In the genomic region with DNA sequence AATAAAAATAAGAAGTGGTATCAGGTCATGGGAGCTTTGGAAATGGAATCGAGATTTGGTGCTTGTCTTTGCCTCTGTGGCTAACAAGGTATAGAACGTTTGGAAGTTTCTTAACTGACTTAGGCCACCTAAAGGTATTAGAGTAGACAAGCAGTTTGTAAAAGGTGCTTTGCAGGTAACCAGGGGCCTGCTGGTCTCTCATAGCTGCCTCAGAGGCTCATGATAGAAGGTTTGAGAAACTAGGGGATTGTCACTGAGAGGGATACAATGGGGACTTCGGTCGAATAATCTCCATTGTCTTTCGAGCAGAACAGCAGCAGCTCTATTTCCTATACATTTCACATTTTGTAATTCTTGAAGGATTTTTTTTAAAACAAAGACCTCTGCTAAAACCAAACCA, we compare ENCODE assay signal across 20 cellular contexts. TPM values are rescaled to one million over a fixed set of nuclear protein-coding genes. Genes with fewer than 3 reads are reported as not detected.
DNase-seq lines count a peak whose midpoint lies in the region; ATAC-seq, FAIRE-seq and TF ChIP-seq lines count a peak whose summit lies in the region.
"Had no signal": no experiment of that assay in that cellular context is flagged by ENCODE, and none has a peak within 500 bp of the region (broad histone marks: within the 10 kb centered on the region; RNA-seq: fewer than 3 reads in every experiment).

No MANE protein-coding gene starts in this region.

- SMC1A ChIA-PET in GM12878 (lab: Charles Lee; ENCODE audit: uncharacterized antibody, unreplicated experiment): interaction anchor here (0.7 to 5.8 kb wide), 19 partner anchors 10 to 196 kb away, joined by 3 to 100 read pairs (median 6); partner anchors contain the start of gene C21orf91

- no peaks in the 10 kb centered on the region for H3K27me3 ChIP-seq in OCI-LY3 (ENCODE audit: low read depth, low read length)
- H3K27me3 ChIP-seq in GM12878 (replicated peaks in 1 of 2; ENCODE audit: control insufficient read depth in 2 of 2, insufficient read depth in 2 of 2, low read length in 1 of 2): no peaks in the 10 kb centered on the region
- no peaks in the 10 kb centered on the region for H3K27me3 ChIP-seq in SJCRH30
- no peaks in the 10 kb centered on the region for H3K27me3 ChIP-seq in left ventricle myocardium inferior (ENCODE audit: low read depth)
- H3K27me3 ChIP-seq: body of pancreas, gastrocnemius medialis had no signal

- POLR2A ChIA-PET in GM12878 (lab: Charles Lee): interaction anchor here (0.9 to 2.3 kb wide), 6 partner anchors 10 to 170 kb away, joined by 3 to 13 read pairs (median 5); partner anchors contain the start of gene C21orf91

- peaks cover 9% of the 10 kb centered on the region for H3K36me3 Mint-ChIP-seq in activated naive CD4-positive, alpha-beta T cell treated with anti-CD3 and anti-CD28 coated beads, Interleukin-2, amount 50 U/mL, for 24 hours
- H3K36me3 Mint-ChIP-seq in activated naive CD4-positive, alpha-beta T cell treated with anti-CD3 and anti-CD28 coated beads, Interleukin-2, amount 50 U/mL, for 72 hours: peaks cover 9 to 17% of the 10 kb centered on the region in 2 donors
- H3K36me3 Mint-ChIP-seq in stimulated activated effector memory CD8-positive, alpha-beta T cell treated with anti-CD3 and anti-CD28 coated beads, Interleukin-12 subunit alpha, Interleukin-12 subunit beta, amount 100 ng/mL, for 72 hours: peaks cover 14% of the 10 kb centered on the region

- H4K20me1 ChIP-seq in OCI-LY3 (ENCODE audit: insufficient read depth, low read length) (no peaks in the 10 kb centered on the region), GM12878 (ENCODE audit: control insufficient read depth, insufficient read depth) (no peaks in the 10 kb centered on the region)

- H3K9me3 ChIP-seq in OCI-LY3 (ENCODE audit: insufficient read depth, low read length) (peaks cover 12% of the 10 kb centered on the region; the same call in 1 of the 2 replicates), GM12878 (replicated peaks; ENCODE audit: control insufficient read depth, insufficient read depth, low read length) (peaks cover 2% of the 10 kb centered on the region; the same call in 2 of the 3 replicates), SJCRH30 (replicated peaks) (no peaks in the 10 kb centered on the region), left ventricle myocardium inferior (replicated peaks) (no peaks in the 10 kb centered on the region)
- H3K9me3 ChIP-seq: body of pancreas, gastrocnemius medialis had no signal

- H3K4me1 ChIP-seq in OCI-LY3 (ENCODE audit: low read length): peaks cover 87% of the 10 kb centered on the region
- H3K4me1 ChIP-seq in GM12878 (ENCODE audit: control insufficient read depth, insufficient read depth, low read length): peaks cover 63% of the 10 kb centered on the region
- no peaks in the 10 kb centered on the region for H3K4me1 ChIP-seq in SJCRH30
- H3K4me1 ChIP-seq in left ventricle myocardium inferior: no peaks in the 10 kb centered on the region
- H3K4me1 ChIP-seq: body of pancreas, gastrocnemius medialis had no signal

- H3K27ac Mint-ChIP-seq in activated naive CD4-positive, alpha-beta T cell treated with anti-CD3 and anti-CD28 coated beads, Interleukin-2, amount 50 U/mL, for 24 hours: peak overlapping the region; percentile 96
- peak overlapping the region in 1 of 2 donors; percentile 1 for H3K27ac Mint-ChIP-seq in activated naive CD4-positive, alpha-beta T cell treated with anti-CD3 and anti-CD28 coated beads, Interleukin-2, amount 50 U/mL, for 72 hours
- H3K27ac Mint-ChIP-seq in stimulated activated effector memory CD8-positive, alpha-beta T cell treated with anti-CD3 and anti-CD28 coated beads, Interleukin-12 subunit alpha, Interleukin-12 subunit beta, amount 100 ng/mL, for 72 hours: peak overlapping the region; percentile 4
- H3K27ac Mint-ChIP-seq: dendritic cell treated with granulocyte-macrophage colony-stimulating factor and Interleukin-4, amounts not matched to agents 40 ng/mL and 50 ng/mL, for 4 days had no signal

- BruUV-seq in GM12878 (replicated peaks; lab: Mats Ljungman, UMichigan): no TSS peak

- no peaks in the 10 kb centered on the region for H3K79me2 ChIP-seq in OCI-LY3 (ENCODE audit: low read length)
- H3K79me2 ChIP-seq in GM12878 (ENCODE audit: control insufficient read depth, insufficient read depth, low read length): no peaks in the 10 kb centered on the region

- peak overlapping the region; percentile 67 for H3K4me3 Mint-ChIP-seq in activated naive CD4-positive, alpha-beta T cell treated with anti-CD3 and anti-CD28 coated beads, Interleukin-2, amount 50 U/mL, for 24 hours
- peak overlapping the region; percentile 18 for H3K4me3 Mint-ChIP-seq in stimulated activated effector memory CD8-positive, alpha-beta T cell treated with anti-CD3 and anti-CD28 coated beads, Interleukin-12 subunit alpha, Interleukin-12 subunit beta, amount 100 ng/mL, for 72 hours
- H3K4me3 Mint-ChIP-seq: dendritic cell treated with granulocyte-macrophage colony-stimulating factor and Interleukin-4, amounts not matched to agents 40 ng/mL and 50 ng/mL, for 4 days had no signal

- H3K36me3 ChIP-seq in OCI-LY3 (replicated peaks; ENCODE audit: low read depth, low read length) (peaks cover 54% of the 10 kb centered on the region), GM12878 (ENCODE audit: control insufficient read depth in 2 of 2, insufficient read depth in 2 of 2, low read length in 1 of 2) (peaks cover 0 to 3% of the 10 kb centered on the region in 2 experiments; a peak in 2 of 4 replicates), SJCRH30 (peaks cover 10% of the 10 kb centered on the region), left ventricle myocardium inferior (peaks cover 18% of the 10 kb centered on the region)

- H3K27ac ChIP-seq in OCI-LY3 (ENCODE audit: low read length) (peak overlapping the region; percentile 93), GM12878 (ENCODE audit: control insufficient read depth, insufficient read depth) (peak overlapping the region; percentile 91), SJCRH30 (no peak overlapping the region), left ventricle myocardium inferior (replicated peaks) (no peak overlapping the region)
- H3K27ac ChIP-seq: body of pancreas, gastrocnemius medialis had no signal

- H2AFZ ChIP-seq in OCI-LY3 (ENCODE audit: low read depth, low read length) (no peak overlapping the region), GM12878 (ENCODE audit: control insufficient read depth, low read depth, low read length) (no peak overlapping the region)

- no peak for ATAC-seq in activated naive CD4-positive, alpha-beta T cell treated with anti-CD3 and anti-CD28 coated beads, Interleukin-2, amount 50 U/mL, for 72 hours
- ATAC-seq in GM12878: no peak
- ATAC-seq in stimulated activated effector memory CD8-positive, alpha-beta T cell treated with anti-CD3 and anti-CD28 coated beads, Interleukin-12 subunit alpha, Interleukin-12 subunit beta, amount 100 ng/mL, for 72 hours: no peak
- ATAC-seq: body of pancreas, gastrocnemius medialis, left colon had no signal

- intact Hi-C loops in GM12878 (cut with micrococcal nuclease; ENCODE audit: unreplicated experiment): loop anchor here (2.0 to 5.0 kb wide), 6 partner anchors 39 to 169 kb away; partner anchors contain the start of gene BTG3
- intact Hi-C loops in left ventricle myocardium inferior (cut with micrococcal nuclease): no loop called here

- no peak for TF ChIP-seq POLR2A in GM12878 (IDR thresholded peaks at IDR 0.05; ENCODE audit: low read depth, low read length)

- CTCF ChIA-PET in GM12878 (lab: Yijun Ruan, JAX): interaction anchor here (0.8 to 5.8 kb wide), 11 partner anchors 10 to 172 kb away, joined by 3 to 48 read pairs (median 3); partner anchors contain the start of gene C21orf91

- no peak for TF ChIP-seq EP300 in GM12878 (IDR thresholded peaks at IDR 0.05; ENCODE audit: borderline replicate concordance in 1 of 2, control insufficient read depth in 1 of 2, low read depth in 2 of 2, low read length in 2 of 2)

- in situ Hi-C loops in GM12878 (cut with MboI): loop anchor here (5.0 kb wide), 1 partner anchor 169 kb away; the partner anchor contains the start of gene BTG3

- H3K27me3 Mint-ChIP-seq in activated naive CD4-positive, alpha-beta T cell treated with anti-CD3 and anti-CD28 coated beads, Interleukin-2, amount 50 U/mL, for 24 hours: no peaks in the 10 kb centered on the region

- peaks cover 93% of the 10 kb centered on the region for H3K4me1 Mint-ChIP-seq in activated naive CD4-positive, alpha-beta T cell treated with anti-CD3 and anti-CD28 coated beads, Interleukin-2, amount 50 U/mL, for 24 hours
- peaks cover 82% of the 10 kb centered on the region for H3K4me1 Mint-ChIP-seq in stimulated activated effector memory CD8-positive, alpha-beta T cell treated with anti-CD3 and anti-CD28 coated beads, Interleukin-12 subunit alpha, Interleukin-12 subunit beta, amount 100 ng/mL, for 72 hours

- DNase-seq in activated naive CD4-positive, alpha-beta T cell treated with anti-CD3 and anti-CD28 coated beads, Interleukin-2, amount 50 U/mL, for 72 hours (ENCODE audit: low spot score in 2 of 2): no peak
- no peak for DNase-seq in GM12878 (ENCODE audit: low read depth, low spot score)
- no peak for DNase-seq in stimulated activated effector memory CD8-positive, alpha-beta T cell treated with anti-CD3 and anti-CD28 coated beads, Interleukin-12 subunit alpha, Interleukin-12 subunit beta, amount 100 ng/mL, for 72 hours (ENCODE audit: low spot score in 2 of 2)
- no peak for DNase-seq in SJCRH30
- DNase-seq in left ventricle myocardium inferior: no peak
- DNase-seq in AG08395 (ENCODE audit: low spot score): no peak
- DNase-seq: activated gamma-delta T cell; body of pancreas; gastrocnemius medialis; IMR-90; left colon; MV-4-11; NCI-H187 treated with DMSO at 0.1 percent for 48 hours; NCI-H510A; SHP77 treated with DMSO at 0.1 percent for 48 hours; stimulated activated CD4-positive, alpha-beta T cell treated with anti-CD3 and anti-CD28 coated beads, Interleukin-4, amount 100 ng/mL, for 24 hours had no signal

- H3K9ac ChIP-seq in OCI-LY3 (ENCODE audit: low read length) (peak overlapping the region; percentile 47; the same call in 1 of the 2 replicates), GM12878 (ENCODE audit: control insufficient read depth, insufficient read depth, low read length) (no peak overlapping the region)

- peak overlapping the region; percentile 50; the same call in 1 of the 2 replicates for H3K4me3 ChIP-seq in OCI-LY3 (ENCODE audit: low read length)
- H3K4me3 ChIP-seq in GM12878: no peak overlapping the region
- H3K4me3 ChIP-seq in SJCRH30: no peak overlapping the region
- no peak overlapping the region for H3K4me3 ChIP-seq in left ventricle myocardium inferior
- H3K4me3 ChIP-seq: body of pancreas, gastrocnemius medialis had no signal

- RAD21 ChIA-PET in GM12878 (lab: Charles Lee; ENCODE audit: unreplicated experiment): interaction anchor here (0.8 to 5.8 kb wide), 11 partner anchors 12 to 141 kb away, joined by 3 to 72 read pairs (median 7); partner anchors contain the start of gene C21orf91

- TF ChIP-seq CTCF in OCI-LY3 (IDR thresholded peaks at IDR 0.05; ENCODE audit: low read depth, low read length): no peak
- TF ChIP-seq CTCF in GM12878 (IDR thresholded peaks at IDR 0.05 in 2 of 3, conservative IDR thresholded peaks at IDR 0.05 in 1 of 3; ENCODE audit: control insufficient read depth in 2 of 3, extremely low read depth in 1 of 3, insufficient read depth in 1 of 3, low read depth in 3 of 3, low read length in 3 of 3): no peak
- TF ChIP-seq CTCF in left ventricle myocardium inferior (IDR thresholded peaks at IDR 0.05; ENCODE audit: borderline replicate concordance): no peak

- FAIRE-seq in GM12878 (lab: Jason Lieb, UNC): no peak
- FAIRE-seq: D721Med had no signal

- no peaks in the 10 kb centered on the region for H3K9me3 Mint-ChIP-seq in activated naive CD4-positive, alpha-beta T cell treated with anti-CD3 and anti-CD28 coated beads, Interleukin-2, amount 50 U/mL, for 24 hours
- no peaks in the 10 kb centered on the region for H3K9me3 Mint-ChIP-seq in activated naive CD4-positive, alpha-beta T cell treated with anti-CD3 and anti-CD28 coated beads, Interleukin-2, amount 50 U/mL, for 72 hours
- no peaks in the 10 kb centered on the region for H3K9me3 Mint-ChIP-seq in stimulated activated effector memory CD8-positive, alpha-beta T cell treated with anti-CD3 and anti-CD28 coated beads, Interleukin-12 subunit alpha, Interleukin-12 subunit beta, amount 100 ng/mL, for 72 hours
- H3K9me3 Mint-ChIP-seq: dendritic cell treated with granulocyte-macrophage colony-stimulating factor and Interleukin-4, amounts not matched to agents 40 ng/mL and 50 ng/mL, for 4 days had no signal

- H3K4me2 ChIP-seq in OCI-LY3 (ENCODE audit: low read length) (peak overlapping the region; percentile 77), GM12878 (ENCODE audit: control insufficient read depth, insufficient read depth) (peak overlapping the region; percentile 52)

- no peak for TF ChIP-seq RAD21 in GM12878 (IDR thresholded peaks at IDR 0.05; ENCODE audit: insufficient read depth, low read depth, low read length)

- 74% methylated on average over 5 of the region's 5 CpGs for WGBS in GM12878 (ENCODE audit: insufficient coverage, insufficient replicate concordance, low lambda C conversion rate, missing lambda C conversion rate)

RNA-seq across cellular contexts. Expression of gene C21orf91, which starts 37.6 kb away (rescaled TPM):
- 10 to 100 TPM; 14.4 to 24.4 TPM for total RNA-seq in activated naive CD4-positive, alpha-beta T cell treated with anti-CD3 and anti-CD28 coated beads, Interleukin-2, amount 50 U/mL, for 72 hours
- total RNA-seq in GM12878 (2013; cell fraction: nucleolus; rRNA removed): 143 and 151 TPM in 2 replicates
- 19.6 and 22.6 TPM in 2 replicates for total RNA-seq in GM12878 (2014; rRNA removed)
- 30.0 and 31.9 TPM in 2 replicates for total RNA-seq in GM12878 (2014; rRNA removed; fragmentation: Illumina TruSeq; extraction: Trizol)
- 35.4 and 35.7 TPM in 2 replicates for total RNA-seq in GM12878 (2021)
- 8.0 TPM for polyA plus RNA-seq in GM12878 (2011; ENCODE audit: low read depth)
- 40.3 and 73.5 TPM in 2 replicates for polyA plus RNA-seq in GM12878 (2011; rRNA removed)
- 13.5 and 14.6 TPM in 2 replicates for polyA plus RNA-seq in GM12878 (2011; cell fraction: cytosol; rRNA removed)
- 21.4 and 22.2 TPM in 2 replicates for polyA plus RNA-seq in GM12878 (2011; cell fraction: nucleus; rRNA removed)
- 11.7 and 15.0 TPM in 2 replicates for polyA plus RNA-seq in GM12878 (2012)
- 32.4 and 44.5 TPM in 2 replicates for polyA plus RNA-seq in GM12878 (2014; fragmentation: Illumina TruSeq; extraction: Trizol)
- polyA plus RNA-seq in GM12878 (2014; fragmentation: Nextera tagmentation; extraction: Ambion mirVana): 10 to 100 TPM in 1 of 2 experiments, 1 to 10 TPM in 1; 9.3 to 14.4 TPM
- 20.0 and 24.4 TPM in 2 replicates for polyA plus RNA-seq in GM12878 (2014; rRNA removed)
- polyA plus RNA-seq in GM12878 (2016; fragmentation: Nextera tagmentation; extraction: Ambion mirVana): 10 to 100 TPM; 29.5 to 36.0 TPM
- polyA minus RNA-seq in GM12878 (2011; rRNA and poly(A)+ RNA removed): 41.7 and 53.1 TPM in 2 replicates
- polyA minus RNA-seq in GM12878 (2011; cell fraction: cytosol; rRNA and poly(A)+ RNA removed): 21.0 and 26.7 TPM in 2 replicates
- polyA minus RNA-seq in GM12878 (2011; cell fraction: nucleus; rRNA and poly(A)+ RNA removed): 47.8 and 86.4 TPM in 2 replicates
- total RNA-seq in SJCRH30 (2014; rRNA removed; shearing (Covaris generic)): 21.1 and 23.7 TPM in 2 replicates
- 10.2 TPM for total RNA-seq in left ventricle myocardium inferior

Comparison
In these comparisons a context has a peak if more than half of its experiments do, and no peak if none do; other contexts are left out.
1. H3K27ac ChIP-seq: peak in OCI-LY3 (single experiment) and GM12878 (single experiment); none in SJCRH30 (single experiment) and left ventricle myocardium inferior (single experiment).